ENCODE assay signal across 20 cellular contexts in genomic region chr1:93609536-93609935, GRCh38.
A peak's percentile ranks its signal among the peaks of the same experiment; 100 is the strongest.
DNase-seq lines count a peak whose midpoint lies in the region; ATAC-seq and TF ChIP-seq lines count a peak whose summit lies in the region.
"Had no signal": no experiment of that assay in that cellular context is flagged by ENCODE, and none has a peak within 500 bp of the region (broad histone marks: within the 10 kb centered on the region; RNA-seq: fewer than 3 reads in every experiment).

No MANE protein-coding gene starts in this region.

- H3F3A ChIP-seq in PC-9 (ENCODE audit: insufficient read depth, low read depth): peaks cover 96% of the 10 kb centered on the region

- POLR2A ChIA-PET in PC-9 (lab: Charles Lee; ENCODE audit: unreplicated experiment): no interaction called here

- H3K79me2 ChIP-seq in PC-9 (ENCODE audit: low read depth): peaks cover 100% of the 10 kb centered on the region

- no peaks in the 10 kb centered on the region for H3K9me2 ChIP-seq in PC-9 (ENCODE audit: insufficient read depth)

- peak overlapping the region; percentile 75 for H3K27ac Mint-ChIP-seq in glutamatergic neuron (ENCODE audit: unreplicated experiment)
- H3K27ac Mint-ChIP-seq: activated CD8-positive, alpha-beta T cell treated with anti-CD3 and anti-CD28 coated beads, Interleukin-2, amount 10 ng/mL, durations not matched to agents 7 days and 5 days; activated naive CD4-positive, alpha-beta T cell treated with anti-CD3 and anti-CD28 coated beads, Interleukin-2, amount 10 ng/mL, durations not matched to agents 7 days and 5 days; CD8-positive, alpha-beta memory T cell had no signal

- in situ Hi-C loops in gastrocnemius medialis (cut with MboI; ENCODE audit: low sequenced_read_pairs in 4 of 4): no loop called here

- no peak for ATAC-seq in gastrocnemius medialis
- ATAC-seq in HG02840 (IDR thresholded peaks at IDR 0.05; ENCODE audit: low FRiP score, unreplicated experiment): no peak
- ATAC-seq: activated CD8-positive, alpha-beta T cell treated with anti-CD3 and anti-CD28 coated beads, Interleukin-2, amount 10 ng/mL, durations not matched to agents 7 days and 5 days had no signal

- no peak for TF ChIP-seq CTCF in PC-9 (conservative IDR thresholded peaks at IDR 0.05)
- no peak for TF ChIP-seq CTCF in glutamatergic neuron (IDR thresholded peaks at IDR 0.05; ENCODE audit: partially characterized antibody, unreplicated experiment)
- TF ChIP-seq CTCF in gastrocnemius medialis (IDR thresholded peaks at IDR 0.05 in 4 of 5, conservative IDR thresholded peaks at IDR 0.05 in 1 of 5): no peak
- no peak for TF ChIP-seq CTCF in WERI-Rb-1 (IDR thresholded peaks at IDR 0.05; ENCODE audit: low read depth, low read length)

- intact Hi-C loops in PC-9 (cut with micrococcal nuclease; ENCODE audit: unreplicated experiment) (no loop called here), gastrocnemius medialis (cut with DNase I; ENCODE audit: low total_unique reads) (loop anchor here (5.0 kb wide), 2 partner anchors 42 to 162 kb away; partner anchors contain the start of gene FNBP1L)

- H2AFZ ChIP-seq in PC-9: no peak overlapping the region

- H3K27me3 ChIP-seq in PC-9 (ENCODE audit: insufficient read depth, low read depth) (no peaks in the 10 kb centered on the region), gastrocnemius medialis (no peaks in the 10 kb centered on the region), WERI-Rb-1 (ENCODE audit: insufficient read depth, low read depth, severe bottlenecking) (no peaks in the 10 kb centered on the region)

- H3K4me1 Mint-ChIP-seq in glutamatergic neuron (ENCODE audit: low read depth, unreplicated experiment): peaks cover 88% of the 10 kb centered on the region
- H3K4me1 Mint-ChIP-seq: activated naive CD4-positive, alpha-beta T cell treated with anti-CD3 and anti-CD28 coated beads, Interleukin-2, amount 10 ng/mL, durations not matched to agents 7 days and 5 days had no signal

- no peaks in the 10 kb centered on the region for H3K9me3 ChIP-seq in PC-9 (ENCODE audit: insufficient read depth, low read depth)
- H3K9me3 ChIP-seq in gastrocnemius medialis: no peaks in the 10 kb centered on the region
- no peaks in the 10 kb centered on the region for H3K9me3 ChIP-seq in WERI-Rb-1 (ENCODE audit: severe bottlenecking)

- H3K4me3 ChIP-seq in PC-9 (no peak overlapping the region), gastrocnemius medialis (no peak overlapping the region), WERI-Rb-1 (ENCODE audit: low read depth, low read length) (no peak overlapping the region)

- peaks cover 29% of the 10 kb centered on the region for H3K9me3 Mint-ChIP-seq in glutamatergic neuron (ENCODE audit: unreplicated experiment)
- H3K9me3 Mint-ChIP-seq: activated naive CD4-positive, alpha-beta T cell treated with anti-CD3 and anti-CD28 coated beads, Interleukin-2, amount 10 ng/mL, durations not matched to agents 7 days and 5 days; CD8-positive, alpha-beta memory T cell; stimulated activated effector memory CD8-positive, alpha-beta T cell treated with anti-CD3 and anti-CD28 coated beads, Interleukin-12 subunit alpha, Interleukin-12 subunit beta, amount 100 ng/mL, for 72 hours had no signal

- H3K4me1 ChIP-seq in PC-9 (replicated peaks; ENCODE audit: insufficient read depth): peaks cover 66% of the 10 kb centered on the region
- peaks cover 80 to 93% of the 10 kb centered on the region in 2 donors for H3K4me1 ChIP-seq in gastrocnemius medialis

- BruUV-seq in PC-9 (replicated peaks; lab: Mats Ljungman, UMichigan): no TSS peak

- DNase-seq in CD1c-positive myeloid dendritic cell (ENCODE audit: extremely low spot score): peak; percentile 57
- no peak for DNase-seq in PC-9
- no peak for DNase-seq in glutamatergic neuron
- DNase-seq in gastrocnemius medialis: no peak
- DNase-seq in WERI-Rb-1: no peak
- no peak for DNase-seq in activated gamma-delta T cell (lab: John Stamatoyannopoulos, UW)
- DNase-seq: activated CD4-positive, CD25-positive, alpha-beta regulatory T cell; activated CD8-positive, alpha-beta T cell treated with anti-CD3 and anti-CD28 coated beads, Interleukin-2, amount 10 ng/mL, durations not matched to agents 7 days and 5 days; activated naive CD4-positive, alpha-beta T cell treated with anti-CD3 and anti-CD28 coated beads, Interleukin-2, amount 10 ng/mL, durations not matched to agents 7 days and 5 days; CD8-positive, alpha-beta memory T cell; cerebellar nuclear complex; effector memory CD4-positive, alpha-beta T cell; GDM1; GOT3; NCI-H1930; NK-92 treated with Interleukin-12 subunit alpha and Interleukin-12 subunit beta, amount 100 ng/mL, for 24 hours; occipital lobe; T-helper 9 cell had no signal

- H4K20me1 ChIP-seq in PC-9 (ENCODE audit: insufficient read depth): peaks cover 100% of the 10 kb centered on the region

- H3K36me3 ChIP-seq in PC-9 (ENCODE audit: low read depth) (peaks cover 70% of the 10 kb centered on the region), gastrocnemius medialis (no peaks in the 10 kb centered on the region), WERI-Rb-1 (no peaks in the 10 kb centered on the region)

- H3K27me3 Mint-ChIP-seq in glutamatergic neuron (ENCODE audit: unreplicated experiment): peaks cover 15% of the 10 kb centered on the region

- H3K4me2 ChIP-seq in PC-9: no peak overlapping the region

- H3K36me3 Mint-ChIP-seq in glutamatergic neuron (ENCODE audit: unreplicated experiment): peaks cover 9% of the 10 kb centered on the region
- H3K36me3 Mint-ChIP-seq: activated naive CD4-positive, alpha-beta T cell treated with anti-CD3 and anti-CD28 coated beads, Interleukin-2, amount 10 ng/mL, durations not matched to agents 7 days and 5 days; CD8-positive, alpha-beta memory T cell had no signal

- H3K27ac ChIP-seq in PC-9: 0 out of 2 replicates have a peak overlapping the region, but pooled peaks have one; percentile 6
- peak overlapping the region; percentile 84 to 90 (median 87) for H3K27ac ChIP-seq in gastrocnemius medialis
- no peak overlapping the region for H3K27ac ChIP-seq in WERI-Rb-1

- no peak for TF ChIP-seq POLR2A in gastrocnemius medialis (IDR thresholded peaks at IDR 0.05)

- CTCF ChIA-PET in PC-9 (lab: Charles Lee): no interaction called here

- peak overlapping the region; percentile 40 for H3K4me3 Mint-ChIP-seq in glutamatergic neuron (ENCODE audit: unreplicated experiment)
- H3K4me3 Mint-ChIP-seq: activated CD8-positive, alpha-beta T cell treated with anti-CD3 and anti-CD28 coated beads, Interleukin-2, amount 10 ng/mL, durations not matched to agents 7 days and 5 days; activated naive CD4-positive, alpha-beta T cell treated with anti-CD3 and anti-CD28 coated beads, Interleukin-2, amount 10 ng/mL, durations not matched to agents 7 days and 5 days; CD8-positive, alpha-beta memory T cell had no signal
